In the genomic region with DNA sequence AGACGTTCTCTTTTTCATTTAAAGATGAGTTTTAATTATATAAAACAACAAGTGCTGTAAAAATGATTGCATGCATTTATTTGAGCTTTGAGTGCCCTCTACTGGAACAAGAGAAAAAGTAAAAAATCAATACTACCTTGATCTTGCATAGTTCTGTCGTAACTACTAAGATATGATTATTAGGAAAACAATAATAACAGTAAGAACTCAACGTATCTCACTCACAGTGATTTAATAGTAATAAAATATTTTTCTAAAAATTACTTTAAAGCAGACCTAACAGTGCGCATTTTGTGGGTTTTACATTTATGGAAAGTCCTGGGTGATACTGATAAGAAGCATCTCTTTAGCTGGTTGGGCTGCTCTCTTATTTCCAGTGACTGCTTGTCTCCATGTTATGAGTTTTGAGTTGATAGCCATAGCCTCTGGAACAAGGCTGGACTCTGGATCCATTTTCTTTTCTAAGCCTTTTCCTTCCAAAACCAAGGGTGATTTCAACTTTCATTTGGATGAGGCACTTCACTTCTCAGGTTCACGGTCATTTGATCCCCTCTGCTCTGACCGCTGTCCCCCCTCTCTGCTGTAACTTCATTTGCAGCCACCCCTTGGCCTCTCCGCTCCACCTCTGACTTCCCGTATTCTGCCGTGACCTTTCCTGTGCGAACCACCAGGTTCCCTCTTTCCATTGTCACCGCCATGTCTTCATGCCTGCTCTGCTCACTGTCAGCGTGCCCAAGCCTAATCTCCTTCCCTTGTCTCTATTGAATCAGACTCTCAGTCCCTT, we compare ENCODE assay signal across 9 cellular contexts. TPM values are rescaled to one million over a fixed set of nuclear protein-coding genes. Genes with fewer than 3 reads are reported as not detected.
A peak's percentile ranks its signal among the peaks of the same experiment; 100 is the strongest.
DNase-seq lines count a peak whose midpoint lies in the region; ATAC-seq and TF ChIP-seq lines count a peak whose summit lies in the region.
"Had no signal": no experiment of that assay in that cellular context is flagged by ENCODE, and none has a peak within 500 bp of the region (broad histone marks: within the 10 kb centered on the region; RNA-seq: fewer than 3 reads in every experiment).

No MANE protein-coding gene starts in this region.

- H3K4me3 ChIP-seq in WI38 (ENCODE audit: low read depth, low read length): no peak overlapping the region

- 0 out of 2 replicates have a peak, but pooled peaks have one; percentile 12 for TF ChIP-seq CTCF in WI38 (IDR thresholded peaks at IDR 0.05; ENCODE audit: low read depth, low read length)
- TF ChIP-seq CTCF in GM10266 (IDR thresholded peaks at IDR 0.05; ENCODE audit: control insufficient read depth, insufficient read depth, low read depth, missing control alignments): no peak

- DNase-seq in NCI-H1105 treated with DMSO at 0.1 percent for 48 hours (lab: John Stamatoyannopoulos, UW) (peak; percentile 16), NCI-H1105 (lab: John Stamatoyannopoulos, UW) (no peak), myocyte (ENCODE audit: low read depth) (peak; percentile 39), GM10266 (ENCODE audit: extremely low spot score) (no peak), G401 (ENCODE audit: low spot score) (no peak)
- DNase-seq in activated CD4-positive, CD25-positive, alpha-beta regulatory T cell (lab: John Stamatoyannopoulos, UW): no peak
- DNase-seq: natural killer cell had no signal

- ATAC-seq in HG03025 (IDR thresholded peaks at IDR 0.05; ENCODE audit: low FRiP score, unreplicated experiment): peak; percentile 8

- in situ Hi-C loops in G401 (cut with HindIII; ENCODE audit: low sequenced_read_pairs): no loop called here

RNA-seq across cellular contexts. Expression of a gene that starts 29.6 kb away (rescaled TPM):
- 5.8 TPM in 2 replicates for total RNA-seq in myocyte
- 86.5 TPM for polyA plus RNA-seq in myocyte (2012)
- not detected in 2 replicates for total RNA-seq in G401 (2014; rRNA removed; shearing (Covaris generic))

Comparison
In these comparisons a context has a peak if more than half of its experiments do, and no peak if none do; other contexts are left out.
1. DNase-seq: peak in NCI-H1105 treated with DMSO at 0.1 percent for 48 hours (single experiment) and myocyte (single experiment); none in NCI-H1105 (single experiment), GM10266 (single experiment), activated CD4-positive, CD25-positive, alpha-beta regulatory T cell (0 of 4) and G401 (single experiment).